1 cellular context compared by ENCODE assay signal in genomic region chr9:109182940-109183798, GRCh38.
TF ChIP-seq lines count a peak whose summit lies in the region.

No MANE protein-coding gene starts in this region.

TF ChIP-seq in HepG2, 621 proteins besides CTCF, POLR2A, EP300 and RAD21 (continued from another document and continues in another):
- TF ChIP-seq MYPOP (CRISPR knock-in tag; IDR thresholded peaks at IDR 0.05): no peak
- no peak; the same call in 1 of the 2 replicates for TF ChIP-seq ZBTB34 (CRISPR knock-in tag; IDR thresholded peaks at IDR 0.05)
- TF ChIP-seq ZNF282 (IDR thresholded peaks at IDR 0.05; ENCODE audit: partially characterized antibody): no peak
- TF ChIP-seq SRF (IDR thresholded peaks at IDR 0.05; ENCODE audit: low read depth, low read length): 0 out of 2 replicates have a peak, but pooled peaks have one; percentile 26
- TF ChIP-seq NONO (IDR thresholded peaks at IDR 0.05): no peak
- peak; percentile 54; the same call in 1 of the 2 replicates for TF ChIP-seq NONO (CRISPR knock-in tag; conservative IDR thresholded peaks at IDR 0.05)
- TF ChIP-seq ZNF879 (CRISPR knock-in tag; IDR thresholded peaks at IDR 0.05): no peak
- 0 out of 2 replicates have a peak, but pooled peaks have one; percentile 21 for TF ChIP-seq SMAD1 (CRISPR knock-in tag; IDR thresholded peaks at IDR 0.05; ENCODE audit: borderline replicate concordance, low read depth)
- TF ChIP-seq ETS1 (CRISPR knock-in tag; IDR thresholded peaks at IDR 0.05): no peak
- TF ChIP-seq STAT5B (CRISPR knock-in tag; IDR thresholded peaks at IDR 0.05): no peak
- no peak for TF ChIP-seq ZNF101 (CRISPR knock-in tag; IDR thresholded peaks at IDR 0.05; ENCODE audit: borderline replicate concordance, low read depth)
- peak; percentile 57 for TF ChIP-seq UBTF (CRISPR knock-in tag; IDR thresholded peaks at IDR 0.05)
- no peak for TF ChIP-seq DR1 (CRISPR knock-in tag; IDR thresholded peaks at IDR 0.05)
- no peak for TF ChIP-seq ARHGAP35 (CRISPR knock-in tag; IDR thresholded peaks at IDR 0.05; ENCODE audit: borderline replicate concordance)
- no peak; the same call in none of the 2 replicates for TF ChIP-seq ZMYM3 (CRISPR knock-in tag; IDR thresholded peaks at IDR 0.05)
- no peak for TF ChIP-seq MLLT10 (CRISPR knock-in tag; IDR thresholded peaks at IDR 0.05)
- no peak for TF ChIP-seq CSRNP1 (CRISPR knock-in tag; IDR thresholded peaks at IDR 0.05)
- no peak for TF ChIP-seq MAFG (CRISPR knock-in tag; IDR thresholded peaks at IDR 0.05)
- no peak for TF ChIP-seq MTF2 (CRISPR knock-in tag; IDR thresholded peaks at IDR 0.05; ENCODE audit: borderline replicate concordance)
- no peak for TF ChIP-seq SMYD3 (CRISPR knock-in tag; IDR thresholded peaks at IDR 0.05)
- TF ChIP-seq HMG20B (CRISPR knock-in tag; conservative IDR thresholded peaks at IDR 0.05): no peak
- peak; percentile 63 for TF ChIP-seq ZMYM4 (CRISPR knock-in tag; IDR thresholded peaks at IDR 0.05)
- TF ChIP-seq TBL1XR1 (IDR thresholded peaks at IDR 0.05; ENCODE audit: borderline replicate concordance, low read length, partially characterized antibody): peak; percentile 69
- TF ChIP-seq BORCS8-MEF2B (CRISPR knock-in tag; IDR thresholded peaks at IDR 0.05): no peak
- TF ChIP-seq ZNF180 (CRISPR knock-in tag; IDR thresholded peaks at IDR 0.05; ENCODE audit: borderline replicate concordance, low read depth): no peak
- TF ChIP-seq SNAI1 (CRISPR knock-in tag; IDR thresholded peaks at IDR 0.05; ENCODE audit: borderline replicate concordance): no peak
- TF ChIP-seq NFKB2 (CRISPR knock-in tag; IDR thresholded peaks at IDR 0.05; ENCODE audit: borderline replicate concordance): 0 out of 2 replicates have a peak, but pooled peaks have one; percentile 6
- no peak for TF ChIP-seq PAWR (CRISPR knock-in tag; IDR thresholded peaks at IDR 0.05; ENCODE audit: borderline replicate concordance)
- peak; percentile 45; the same call in 1 of the 2 replicates for TF ChIP-seq ATF3 (CRISPR knock-in tag; IDR thresholded peaks at IDR 0.05)
- TF ChIP-seq CC2D1A (CRISPR knock-in tag; IDR thresholded peaks at IDR 0.05): no peak
- TF ChIP-seq ZNF770 (CRISPR knock-in tag; IDR thresholded peaks at IDR 0.05): peak; percentile 56; the same call in 1 of the 2 replicates
- no peak for TF ChIP-seq PTBP1 (IDR thresholded peaks at IDR 0.05; ENCODE audit: low read depth, low read length, poor library complexity, severe bottlenecking)
- TF ChIP-seq CEBPZ (IDR thresholded peaks at IDR 0.05; ENCODE audit: low read length): no peak
- no peak; the same call in 1 of the 2 replicates for TF ChIP-seq TFE3 (CRISPR knock-in tag; IDR thresholded peaks at IDR 0.05)
- TF ChIP-seq SNAPC5 (CRISPR knock-in tag; IDR thresholded peaks at IDR 0.05; ENCODE audit: borderline replicate concordance): peak; percentile 25; the same call in 1 of the 2 replicates
- 0 out of 2 replicates have a peak, but pooled peaks have one; percentile 24 for TF ChIP-seq YEATS2 (CRISPR knock-in tag; IDR thresholded peaks at IDR 0.05; ENCODE audit: borderline replicate concordance)
- 0 out of 2 replicates have a peak, but pooled peaks have one; percentile 18 for TF ChIP-seq MIER2 (CRISPR knock-in tag; IDR thresholded peaks at IDR 0.05)
- no peak for TF ChIP-seq NR1H2 (CRISPR knock-in tag; IDR thresholded peaks at IDR 0.05; ENCODE audit: borderline replicate concordance, low read depth)
- TF ChIP-seq THAP7 (CRISPR knock-in tag; IDR thresholded peaks at IDR 0.05): no peak
- no peak for TF ChIP-seq ZNF597 (CRISPR knock-in tag; IDR thresholded peaks at IDR 0.05)
- no peak for TF ChIP-seq KDM5B (CRISPR knock-in tag; IDR thresholded peaks at IDR 0.05; ENCODE audit: borderline replicate concordance)
- TF ChIP-seq HIVEP1 (CRISPR knock-in tag; IDR thresholded peaks at IDR 0.05): no peak
- TF ChIP-seq NR2F2 (IDR thresholded peaks at IDR 0.05; ENCODE audit: borderline replicate concordance, low read depth): no peak; the same call in 1 of the 2 replicates
- no peak for TF ChIP-seq HOXA9 (CRISPR knock-in tag; IDR thresholded peaks at IDR 0.05; ENCODE audit: borderline replicate concordance)
- no peak for TF ChIP-seq CCDC6 (CRISPR knock-in tag; IDR thresholded peaks at IDR 0.05)
- peak; percentile 15; the same call in 1 of the 2 replicates for TF ChIP-seq MIER3 (CRISPR knock-in tag; IDR thresholded peaks at IDR 0.05; ENCODE audit: borderline replicate concordance)
